11 cellular contexts compared by ENCODE assay signal in the genomic region with DNA sequence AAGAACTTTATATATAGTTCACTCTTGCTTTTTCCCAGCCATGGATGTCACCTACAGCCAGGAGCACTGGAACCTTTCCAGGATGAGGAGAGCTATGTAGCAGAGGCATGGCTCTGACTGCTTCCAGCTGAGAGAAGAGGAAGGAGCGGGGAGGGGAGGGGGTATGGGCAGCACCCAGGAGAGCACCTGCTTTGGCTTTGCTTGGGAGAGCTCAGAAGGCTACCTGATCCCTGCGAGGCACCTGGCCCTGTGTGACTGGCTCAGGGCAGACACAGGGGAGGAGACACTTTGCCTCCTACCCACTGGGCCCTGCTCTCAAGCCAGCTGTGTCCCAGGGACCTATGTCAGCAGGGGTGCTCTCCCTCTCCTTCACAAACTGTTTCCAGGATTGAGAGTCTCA.
DNase-seq lines count a peak whose midpoint lies in the region; ATAC-seq and TF ChIP-seq lines count a peak whose summit lies in the region.
"Had no signal": no experiment of that assay in that cellular context is flagged by ENCODE, and none has a peak within 500 bp of the region (broad histone marks: within the 10 kb centered on the region; RNA-seq: fewer than 3 reads in every experiment).

No MANE protein-coding gene starts in this region.

- POLR2A ChIA-PET in MCF 10A (lab: Yijun Ruan, JAX) (interaction anchor here (0.9 to 10.6 kb wide), 3 partner anchors 16 to 63 kb away, joined by 3 to 282 read pairs (median 4); no protein-coding TSS in a partner anchor), T-cell (lab: Charles Lee) (interaction anchor here in 1 of 2 donors (0.7 kb wide), 1 partner anchor 936 kb away, joined by 3 read pairs; no protein-coding TSS in a partner anchor)

- intact Hi-C loops in MCF 10A (cut with micrococcal nuclease), result no loop called here
- intact Hi-C loops in mammary epithelial cell (cut with micrococcal nuclease), result no loop called here
- intact Hi-C loops in upper lobe of right lung (cut with DNase I), result no loop called here

- no peak overlapping the region for H3K9ac ChIP-seq in mammary epithelial cell (ENCODE audit: insufficient read depth, low read length)
- peak overlapping the region; percentile 59; the same call in 1 of the 2 replicates for H3K9ac ChIP-seq in iPS-20b (ENCODE audit: low read depth, low read length)

- H3K4me3 ChIP-seq in mammary epithelial cell (replicated peaks in 1 of 3; ENCODE audit: insufficient read depth in 1 of 3, low read depth in 2 of 3, low read length in 3 of 3) (no peak overlapping the region), iPS-20b (ENCODE audit: low read length) (peak overlapping the region; percentile 15; the same call in 1 of the 2 replicates), upper lobe of right lung (no peak overlapping the region)
- H3K4me3 ChIP-seq: SJCRH30 had no signal

- no peaks in the 10 kb centered on the region for H3K27me3 ChIP-seq in mammary epithelial cell (ENCODE audit: insufficient read depth, low read length)
- H3K27me3 ChIP-seq in iPS-20b (ENCODE audit: insufficient read depth, low read length), result no peaks in the 10 kb centered on the region
- H3K27me3 ChIP-seq in upper lobe of right lung, result no peaks in the 10 kb centered on the region
- H3K27me3 ChIP-seq: SJCRH30 had no signal

- H3K36me3 ChIP-seq in mammary epithelial cell (ENCODE audit: insufficient read depth, low read length) (peaks cover 14% of the 10 kb centered on the region), iPS-20b (ENCODE audit: insufficient read depth, low read depth, low read length) (peaks cover 36% of the 10 kb centered on the region), upper lobe of right lung (peaks cover 19% of the 10 kb centered on the region)
- H3K36me3 ChIP-seq: SJCRH30 had no signal

- H3K4me1 ChIP-seq in mammary epithelial cell (ENCODE audit: insufficient read depth, low read length) (peaks cover 25% of the 10 kb centered on the region), iPS-20b (ENCODE audit: insufficient read depth, low read length) (peaks cover 39% of the 10 kb centered on the region; the same call in 1 of the 2 replicates), upper lobe of right lung (peaks cover 47% of the 10 kb centered on the region)
- H3K4me1 ChIP-seq: SJCRH30 had no signal

- 83% methylated on average over 2 of the region's 2 CpGs for WGBS in mammary epithelial cell (ENCODE audit: low coverage, missing lambda C conversion rate)

- CTCF ChIA-PET in MCF 10A (lab: Yijun Ruan, JAX), result no interaction called here
- CTCF ChIA-PET in mammary epithelial cell (lab: Charles Lee; ENCODE audit: low non-redundant PET), result no interaction called here
- CTCF ChIA-PET in T-cell (lab: Charles Lee), result no interaction called here

- DNase-seq in MCF 10A (ENCODE audit: unreplicated experiment), result no peak
- DNase-seq in mammary epithelial cell, result no peak
- DNase-seq in T-cell, result no peak
- DNase-seq in upper lobe of right lung, result no peak
- no peak for DNase-seq in AG08395 (ENCODE audit: low spot score)
- no peak for DNase-seq in GM19240 (ENCODE audit: insufficient read length, low spot score)
- DNase-seq: aorta, hippocampal formation had no signal

- no peaks in the 10 kb centered on the region for H3K9me3 Mint-ChIP-seq in MCF 10A (ENCODE audit: unreplicated experiment)
- H3K9me3 Mint-ChIP-seq in T-cell, result no peaks in the 10 kb centered on the region

- TF ChIP-seq CTCF in MCF 10A (IDR thresholded peaks at IDR 0.05; ENCODE audit: unreplicated experiment) (no peak), mammary epithelial cell (conservative IDR thresholded peaks at IDR 0.05 in 1 of 2, IDR thresholded peaks at IDR 0.05 in 1 of 2; ENCODE audit: extremely low read depth in 1 of 2, insufficient read depth in 1 of 2, low read depth in 1 of 2, low read length in 2 of 2) (no peak), upper lobe of right lung (IDR thresholded peaks at IDR 0.05) (no peak)

- H3K9me3 ChIP-seq in mammary epithelial cell (replicated peaks; ENCODE audit: insufficient read depth, low read length) (no peaks in the 10 kb centered on the region), iPS-20b (ENCODE audit: insufficient read depth, low read depth, low read length) (no peaks in the 10 kb centered on the region), upper lobe of right lung (no peaks in the 10 kb centered on the region)
- H3K9me3 ChIP-seq: SJCRH30 had no signal

- H3K36me3 Mint-ChIP-seq in MCF 10A (ENCODE audit: insufficient read depth, unreplicated experiment) (peaks cover 52% of the 10 kb centered on the region), T-cell (peaks cover 17% of the 10 kb centered on the region)

- no peak overlapping the region for H3K4me3 Mint-ChIP-seq in MCF 10A (ENCODE audit: unreplicated experiment)
- peak overlapping the region in 1 of 3 donors; percentile 73 for H3K4me3 Mint-ChIP-seq in T-cell

- dilution Hi-C loops in mammary epithelial cell (cut with HindIII; ENCODE audit: low sequenced_read_pairs), result no loop called here

- no peak overlapping the region for H3K4me2 ChIP-seq in mammary epithelial cell (ENCODE audit: insufficient read depth, low read depth, low read length)

- H3K4me1 Mint-ChIP-seq in MCF 10A (ENCODE audit: insufficient read depth, unreplicated experiment), result peaks cover 35% of the 10 kb centered on the region
- H3K4me1 Mint-ChIP-seq in T-cell, result peaks cover 86 to 88% (median 87%) of the 10 kb centered on the region in 3 donors

- H3K27me3 Mint-ChIP-seq in MCF 10A (ENCODE audit: insufficient read depth, unreplicated experiment) (no peaks in the 10 kb centered on the region), T-cell (no peaks in the 10 kb centered on the region)

- BruUV-seq in MCF 10A (replicated peaks; lab: Mats Ljungman, UMichigan) (no TSS peak), mammary epithelial cell (replicated peaks; lab: Mats Ljungman, UMichigan) (no TSS peak)

- H3K27ac ChIP-seq in mammary epithelial cell (ENCODE audit: insufficient read depth, low read depth, low read length) (no peak overlapping the region), iPS-20b (ENCODE audit: low read length) (peak overlapping the region; percentile 66), upper lobe of right lung (peak overlapping the region; percentile 42)
- H3K27ac ChIP-seq: SJCRH30 had no signal

- no peak overlapping the region for H2AFZ ChIP-seq in mammary epithelial cell (ENCODE audit: low read depth, low read length)

- H4K20me1 ChIP-seq in mammary epithelial cell (ENCODE audit: insufficient read depth, low read length), result no peaks in the 10 kb centered on the region

- H3K27ac Mint-ChIP-seq in MCF 10A (ENCODE audit: low read depth, unreplicated experiment) (peak overlapping the region; percentile 39), T-cell (peak overlapping the region; percentile 94 to 97)

- ATAC-seq in T-cell (replicated peaks in 1 of 4) (peak in 2 of 4 experiments; percentile 3 to 14), upper lobe of right lung (peak; percentile 55), GM21390 (IDR thresholded peaks at IDR 0.05; ENCODE audit: unreplicated experiment) (no peak)

- peaks cover 88% of the 10 kb centered on the region for H3K79me2 ChIP-seq in mammary epithelial cell (ENCODE audit: insufficient read depth, low read length)

- in situ Hi-C loops in mammary epithelial cell (cut with MboI; ENCODE audit: low sequenced_read_pairs in 2 of 2), result no loop called here
